ENCODE assay signal across 10 cellular contexts in the genomic region with DNA sequence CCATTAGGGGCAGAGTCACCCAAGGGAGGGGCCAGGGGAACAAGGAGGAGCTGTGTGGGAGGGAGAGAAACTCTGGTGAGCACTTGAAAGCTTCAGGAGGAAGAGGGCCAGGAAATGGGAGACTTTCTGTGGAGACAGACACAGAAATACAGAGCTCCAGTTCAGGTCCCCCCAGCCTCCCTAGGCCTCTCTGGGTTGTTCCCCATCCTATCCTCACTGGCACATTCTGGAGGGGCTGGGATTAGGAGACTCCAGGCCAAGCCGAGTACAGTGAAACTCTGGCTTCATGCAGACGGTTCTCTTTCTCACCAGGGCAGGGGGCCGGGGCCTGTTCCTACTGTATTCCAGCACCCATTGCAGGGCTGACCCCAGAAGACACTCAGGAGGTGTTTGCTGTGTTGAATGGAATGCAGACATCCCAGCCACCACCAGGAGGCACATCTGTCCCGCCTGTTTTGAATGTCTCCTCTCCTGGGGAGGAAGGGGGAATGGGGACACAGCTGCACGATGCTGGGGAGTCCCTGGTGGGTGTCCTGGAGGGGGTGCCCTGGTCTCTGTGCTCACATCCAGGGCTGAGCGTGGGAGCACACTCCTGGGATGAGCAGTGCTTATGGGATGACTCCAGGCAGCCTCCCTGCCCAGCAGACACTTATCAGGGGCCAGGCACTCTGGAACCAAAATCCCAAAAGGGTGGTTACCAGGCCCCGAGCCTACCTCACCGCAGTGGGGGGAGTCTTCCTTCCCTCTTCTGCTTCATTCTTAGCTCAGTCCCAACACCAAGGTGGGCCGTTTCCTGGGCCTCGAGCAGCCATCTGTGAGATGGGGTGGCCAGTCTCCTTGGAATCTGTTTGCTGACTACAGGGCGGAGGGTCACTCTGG. TPM values are rescaled to one million over a fixed set of nuclear protein-coding genes. Genes with fewer than 3 reads are reported as not detected.
DNase-seq lines count a peak whose midpoint lies in the region; ATAC-seq and TF ChIP-seq lines count a peak whose summit lies in the region.
"Had no signal": no experiment of that assay in that cellular context is flagged by ENCODE, and none has a peak within 500 bp of the region (broad histone marks: within the 10 kb centered on the region; RNA-seq: fewer than 3 reads in every experiment).

No MANE protein-coding gene starts in this region.

- H3K4me3 Mint-ChIP-seq in Calu3 (ENCODE audit: low read depth, unreplicated experiment): no peak overlapping the region
- H3K4me3 Mint-ChIP-seq: stimulated activated naive B cell treated with anti-CD40 and anti-IgM and Interleukin-4, amounts not matched to agents 10 μg/mL and 1 μg/mL and 100 μg/mL, for 72 hours had no signal

- intact Hi-C loops in Calu3 (cut with micrococcal nuclease; ENCODE audit: unreplicated experiment): loop anchor here (2.0 to 5.0 kb wide), 2 partner anchors 116 to 490 kb away; no protein-coding TSS in a partner anchor
- intact Hi-C loops in lower lobe of right lung (cut with DNase I): no loop called here

- TF ChIP-seq CTCF in Calu3 (IDR thresholded peaks at IDR 0.05; ENCODE audit: unreplicated experiment): peak; percentile 74
- TF ChIP-seq CTCF in lower lobe of right lung (IDR thresholded peaks at IDR 0.05): peak; percentile 35

- H3K27ac Mint-ChIP-seq in Calu3 (ENCODE audit: unreplicated experiment): no peak overlapping the region
- H3K27ac Mint-ChIP-seq: stimulated activated naive B cell treated with anti-CD40 and anti-IgM and Interleukin-4, amounts not matched to agents 10 μg/mL and 1 μg/mL and 100 μg/mL, for 72 hours had no signal

- peak; percentile 41 for DNase-seq in Calu3
- DNase-seq in caudate nucleus (lab: John Stamatoyannopoulos, UW): peak in 18 of 61 donors; percentile 4 to 48 (median 14)
- no peak for DNase-seq in lower lobe of right lung
- no peak for DNase-seq in NCI-H510A treated with DMSO at 0.1 percent for 48 hours (lab: John Stamatoyannopoulos, UW)
- no peak for DNase-seq in stimulated activated CD8-positive, alpha-beta memory T cell treated with anti-CD3 and anti-CD28 coated beads, Interleukin-4, amount 100 ng/mL, for 48 hours
- DNase-seq in foreskin melanocyte: no peak
- DNase-seq: stimulated activated naive B cell treated with anti-CD40 and anti-IgM and Interleukin-4, amounts not matched to agents 10 μg/mL and 1 μg/mL and 100 μg/mL, for 72 hours had no signal

- no peaks in the 10 kb centered on the region for H3K36me3 Mint-ChIP-seq in Calu3 (ENCODE audit: insufficient read depth, unreplicated experiment)
- H3K36me3 Mint-ChIP-seq: stimulated activated naive B cell treated with anti-CD40 and anti-IgM and Interleukin-4, amounts not matched to agents 10 μg/mL and 1 μg/mL and 100 μg/mL, for 72 hours had no signal

- CTCF ChIA-PET in Calu3 (lab: Charles Lee): interaction anchor here (1.6 kb wide), 1 partner anchor 247 kb away, joined by 3 read pairs; no protein-coding TSS in a partner anchor

- BruUV-seq in Calu3 (replicated peaks; lab: Mats Ljungman, UMichigan): no TSS peak

- no peak for TF ChIP-seq EP300 in Ishikawa (IDR thresholded peaks at IDR 0.05; ENCODE audit: borderline replicate concordance)

- H3K27me3 ChIP-seq in lower lobe of right lung (ENCODE audit: low read depth): peaks cover 18% of the 10 kb centered on the region

- no peaks in the 10 kb centered on the region for H3K9me3 Mint-ChIP-seq in Calu3 (ENCODE audit: low read depth, unreplicated experiment)
- H3K9me3 Mint-ChIP-seq: stimulated activated naive B cell treated with anti-CD40 and anti-IgM and Interleukin-4, amounts not matched to agents 10 μg/mL and 1 μg/mL and 100 μg/mL, for 72 hours had no signal

- no peaks in the 10 kb centered on the region for H3K36me3 ChIP-seq in lower lobe of right lung

- H3K4me1 ChIP-seq in lower lobe of right lung: no peaks in the 10 kb centered on the region

- H3K9me3 ChIP-seq in lower lobe of right lung: no peaks in the 10 kb centered on the region

- no peaks in the 10 kb centered on the region for H3K27me3 Mint-ChIP-seq in Calu3 (ENCODE audit: unreplicated experiment)

- peak; percentile 82 for TF ChIP-seq RAD21 in Ishikawa (IDR thresholded peaks at IDR 0.05; ENCODE audit: low read depth)

- H3K27ac ChIP-seq in caudate nucleus (ENCODE audit: low read depth, low read length): peak overlapping the region; percentile 82
- H3K27ac ChIP-seq in lower lobe of right lung: no peak overlapping the region

- H3K4me1 Mint-ChIP-seq in Calu3 (ENCODE audit: low read depth, unreplicated experiment): no peaks in the 10 kb centered on the region
- H3K4me1 Mint-ChIP-seq: stimulated activated naive B cell treated with anti-CD40 and anti-IgM and Interleukin-4, amounts not matched to agents 10 μg/mL and 1 μg/mL and 100 μg/mL, for 72 hours had no signal

- H3K4me3 ChIP-seq in lower lobe of right lung: no peak overlapping the region

- ATAC-seq in lower lobe of right lung: peak; percentile 11 to 20
- no peak for ATAC-seq in HG03460 (IDR thresholded peaks at IDR 0.05; ENCODE audit: unreplicated experiment)

TF ChIP-seq in Ishikawa, 13 proteins besides CTCF, POLR2A, EP300 and RAD21:
- TF ChIP-seq YY1 (IDR thresholded peaks at IDR 0.05; ENCODE audit: low read depth) (no peak), TEAD4 (IDR thresholded peaks at IDR 0.05) (peak; percentile 41; the same call in 1 of the 2 replicates)

RNA-seq across cellular contexts. Expression of gene KRT84, which starts 5.5 kb away (rescaled TPM):
- total RNA-seq in Calu3 (2022) (not detected in 2 replicates), lower lobe of right lung (not detected)
- total RNA-seq: glomerular endothelial cell had no signal

RNA-seq across cellular contexts. Expression of gene KRT82, which starts 15.2 kb away (rescaled TPM):
- total RNA-seq in Calu3 (2022) (not detected in 2 replicates), lower lobe of right lung (not detected)
- total RNA-seq: glomerular endothelial cell had no signal

RNA-seq across cellular contexts. Expression of gene KRT85, which starts 23.7 kb away (rescaled TPM):
- total RNA-seq in Calu3 (2022) (not detected in 2 replicates), lower lobe of right lung (not detected)
- total RNA-seq: glomerular endothelial cell had no signal

RNA-seq across cellular contexts. Expression of gene KRT75, which starts 43.2 kb away (rescaled TPM):
- total RNA-seq in Calu3 (2022): not detected in 2 replicates
- not detected for total RNA-seq in lower lobe of right lung
- total RNA-seq: glomerular endothelial cell had no signal
